Comparison of ENCODE assay signal across 1 cellular context in the genomic region with DNA sequence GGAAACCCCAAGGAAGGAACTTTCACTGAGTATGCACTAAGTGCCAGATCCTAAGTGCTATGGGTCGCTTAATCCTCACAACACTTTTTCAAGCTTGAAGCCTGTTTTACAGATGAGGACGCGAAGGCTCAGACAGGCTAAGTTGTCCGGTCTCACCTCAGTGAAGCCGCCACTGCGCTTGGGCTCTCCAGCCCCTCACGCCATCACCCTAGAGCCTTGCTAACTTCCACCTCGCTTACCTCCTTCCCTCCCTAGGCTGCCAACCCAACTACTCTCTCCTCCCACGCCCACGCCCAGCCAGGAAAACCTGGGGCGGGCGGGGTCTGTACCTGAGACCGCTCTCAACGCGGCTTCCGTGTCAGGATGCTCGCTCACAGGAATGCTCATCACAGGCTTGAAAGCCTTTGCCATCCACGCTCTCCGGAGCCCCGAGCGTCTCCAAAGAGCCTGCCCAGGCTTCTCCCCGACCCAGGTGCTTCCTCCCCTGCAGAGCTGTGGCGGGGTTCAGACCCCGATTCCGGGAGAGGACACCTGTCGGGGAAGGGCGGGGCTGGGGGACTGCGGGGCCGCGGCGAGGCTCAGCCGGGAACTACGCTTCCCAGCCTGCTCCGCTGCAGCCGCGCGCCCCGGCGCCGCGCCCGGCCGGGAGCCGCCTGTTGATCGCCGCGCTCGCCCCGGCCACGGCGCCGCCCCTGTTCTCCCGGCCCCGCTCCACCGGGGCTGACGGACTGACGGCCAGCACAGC.
TF ChIP-seq lines count a peak whose summit lies in the region.

TSS of gene TMOD2 (plus strand) at position 656 of the 745 bp plus-strand sequence. CDS start 14,845 bp downstream, outside the sequence.

TF ChIP-seq in HepG2, 621 proteins besides CTCF, POLR2A, EP300 and RAD21 (continued from another document):
- TF ChIP-seq POLR2G (IDR thresholded peaks at IDR 0.05; ENCODE audit: low read depth, low read length) (no peak), ZNF143 (CRISPR knock-in tag; IDR thresholded peaks at IDR 0.05) (peak; percentile 75), NFE2L1 (CRISPR knock-in tag; IDR thresholded peaks at IDR 0.05; ENCODE audit: borderline replicate concordance) (no peak), ZNF788 (CRISPR knock-in tag; IDR thresholded peaks at IDR 0.05; ENCODE audit: borderline replicate concordance) (no peak), TBX2 (CRISPR knock-in tag; IDR thresholded peaks at IDR 0.05; ENCODE audit: borderline replicate concordance) (no peak), HNRNPLL (IDR thresholded peaks at IDR 0.05; ENCODE audit: low read depth, low read length, poor library complexity, severe bottlenecking) (peak; percentile 26), ZNF703 (CRISPR knock-in tag; IDR thresholded peaks at IDR 0.05; ENCODE audit: borderline replicate concordance) (no peak), THAP11 (CRISPR knock-in tag; IDR thresholded peaks at IDR 0.05) (peak; percentile 76), ZNF563 (CRISPR knock-in tag; IDR thresholded peaks at IDR 0.05) (no peak), CENPT (CRISPR knock-in tag; IDR thresholded peaks at IDR 0.05; ENCODE audit: low read depth) (no peak), ZSCAN21 (CRISPR knock-in tag; IDR thresholded peaks at IDR 0.05; ENCODE audit: borderline replicate concordance) (no peak), KDM2A (CRISPR knock-in tag; IDR thresholded peaks at IDR 0.05; ENCODE audit: borderline replicate concordance, low read depth) (peak; percentile 23; the same call in 1 of the 2 replicates), MEIS2 (CRISPR knock-in tag; IDR thresholded peaks at IDR 0.05) (no peak), JDP2 (CRISPR knock-in tag; IDR thresholded peaks at IDR 0.05; ENCODE audit: borderline replicate concordance) (no peak), ZNF792 (CRISPR knock-in tag; IDR thresholded peaks at IDR 0.05) (no peak), MAZ (IDR thresholded peaks at IDR 0.05; ENCODE audit: borderline replicate concordance, low read depth, low read length) (no peak), MAZ (CRISPR knock-in tag; IDR thresholded peaks at IDR 0.05; ENCODE audit: low read depth) (0 out of 2 replicates have a peak, but pooled peaks have one; percentile 27), HNF1B (CRISPR knock-in tag; IDR thresholded peaks at IDR 0.05) (no peak), MYNN (CRISPR knock-in tag; IDR thresholded peaks at IDR 0.05; ENCODE audit: low read depth) (no peak)
- TF ChIP-seq, protein P1, sequence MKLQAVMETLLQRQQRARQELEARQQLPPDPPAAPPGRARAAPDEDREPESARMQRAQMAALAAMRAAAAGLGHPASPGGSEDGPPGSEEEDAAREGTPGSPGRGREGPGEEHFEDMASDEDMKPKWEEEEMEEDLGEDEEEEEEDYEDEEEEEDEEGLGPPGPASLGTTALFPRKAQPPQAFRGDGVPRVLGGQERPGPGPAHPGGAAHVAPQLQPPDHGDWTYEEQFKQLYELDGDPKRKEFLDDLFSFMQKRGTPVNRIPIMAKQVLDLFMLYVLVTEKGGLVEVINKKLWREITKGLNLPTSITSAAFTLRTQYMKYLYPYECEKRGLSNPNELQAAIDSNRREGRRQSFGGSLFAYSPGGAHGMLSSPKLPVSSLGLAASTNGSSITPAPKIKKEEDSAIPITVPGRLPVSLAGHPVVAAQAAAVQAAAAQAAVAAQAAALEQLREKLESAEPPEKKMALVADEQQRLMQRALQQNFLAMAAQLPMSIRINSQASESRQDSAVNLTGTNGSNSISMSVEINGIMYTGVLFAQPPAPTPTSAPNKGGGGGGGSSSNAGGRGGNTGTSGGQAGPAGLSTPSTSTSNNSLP (IDR thresholded peaks at IDR 0.05; ENCODE audit: low read depth, low read length), result no peak
- TF ChIP-seq, protein P2, sequence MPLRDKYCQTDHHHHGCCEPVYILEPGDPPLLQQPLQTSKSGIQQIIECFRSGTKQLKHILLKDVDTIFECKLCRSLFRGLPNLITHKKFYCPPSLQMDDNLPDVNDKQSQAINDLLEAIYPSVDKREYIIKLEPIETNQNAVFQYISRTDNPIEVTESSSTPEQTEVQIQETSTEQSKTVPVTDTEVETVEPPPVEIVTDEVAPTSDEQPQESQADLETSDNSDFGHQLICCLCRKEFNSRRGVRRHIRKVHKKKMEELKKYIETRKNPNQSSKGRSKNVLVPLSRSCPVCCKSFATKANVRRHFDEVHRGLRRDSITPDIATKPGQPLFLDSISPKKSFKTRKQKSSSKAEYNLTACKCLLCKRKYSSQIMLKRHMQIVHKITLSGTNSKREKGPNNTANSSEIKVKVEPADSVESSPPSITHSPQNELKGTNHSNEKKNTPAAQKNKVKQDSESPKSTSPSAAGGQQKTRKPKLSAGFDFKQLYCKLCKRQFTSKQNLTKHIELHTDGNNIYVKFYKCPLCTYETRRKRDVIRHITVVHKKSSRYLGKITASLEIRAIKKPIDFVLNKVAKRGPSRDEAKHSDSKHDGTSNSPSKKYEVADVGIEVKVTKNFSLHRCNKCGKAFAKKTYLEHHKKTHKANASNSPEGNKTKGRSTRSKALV (CRISPR knock-in tag; IDR thresholded peaks at IDR 0.05), result peak; percentile 54; the same call in 1 of the 2 replicates
- TF ChIP-seq, protein P3, sequence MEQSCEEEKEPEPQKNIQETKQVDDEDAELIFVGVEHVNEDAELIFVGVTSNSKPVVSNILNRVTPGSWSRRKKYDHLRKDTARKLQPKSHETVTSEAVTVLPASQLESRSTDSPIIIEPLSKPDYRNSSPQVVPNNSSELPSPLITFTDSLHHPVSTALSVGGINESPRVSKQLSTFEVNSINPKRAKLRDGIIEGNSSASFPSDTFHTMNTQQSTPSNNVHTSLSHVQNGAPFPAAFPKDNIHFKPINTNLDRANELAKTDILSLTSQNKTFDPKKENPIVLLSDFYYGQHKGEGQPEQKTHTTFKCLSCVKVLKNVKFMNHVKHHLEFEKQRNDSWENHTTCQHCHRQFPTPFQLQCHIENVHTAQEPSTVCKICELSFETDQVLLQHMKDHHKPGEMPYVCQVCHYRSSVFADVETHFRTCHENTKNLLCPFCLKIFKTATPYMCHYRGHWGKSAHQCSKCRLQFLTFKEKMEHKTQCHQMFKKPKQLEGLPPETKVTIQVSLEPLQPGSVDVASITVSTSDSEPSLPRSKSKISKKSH (CRISPR knock-in tag; IDR thresholded peaks at IDR 0.05; ENCODE audit: borderline replicate concordance), result no peak
